12 cellular contexts compared by ENCODE assay signal in genomic region chr18:70355620-70356385, GRCh38.
"Had no signal": no experiment of that assay in that cellular context is flagged by ENCODE, and none has a peak within 500 bp of the region (broad histone marks: within the 10 kb centered on the region; RNA-seq: fewer than 3 reads in every experiment).

No MANE protein-coding gene starts in this region.

- H3K27me3 ChIP-seq: adrenal gland, stomach had no signal

- ATAC-seq: activated CD4-positive, CD25-positive, alpha-beta regulatory T cell treated with anti-CD3 and anti-CD28 coated beads, Interleukin-2, amount 50 U/mL, for 24 hours; lower lobe of right lung had no signal

- DNase-seq: activated naive CD4-positive, alpha-beta T cell treated with anti-CD3 and anti-CD28 coated beads, Interleukin-2, amount 50 U/mL, for 16 hours; adrenal gland; central memory CD4-positive, alpha-beta T cell; cortex of kidney; effector memory CD4-positive, alpha-beta T cell; hippocampal formation; lower lobe of right lung; midbrain; stomach had no signal

- H3K4me3 ChIP-seq: adrenal gland, lower lobe of right lung, skin epidermis, stomach, thoracic aorta had no signal

- H3K9me3 ChIP-seq: adrenal gland, lower lobe of right lung had no signal

- H3K36me3 ChIP-seq: adrenal gland had no signal

- H3K27ac ChIP-seq: adrenal gland, lower lobe of right lung, skin epidermis, stomach, thoracic aorta had no signal

- H3K4me1 ChIP-seq: adrenal gland, lower lobe of right lung had no signal
